8 cellular contexts compared by ENCODE assay signal in the genomic region with DNA sequence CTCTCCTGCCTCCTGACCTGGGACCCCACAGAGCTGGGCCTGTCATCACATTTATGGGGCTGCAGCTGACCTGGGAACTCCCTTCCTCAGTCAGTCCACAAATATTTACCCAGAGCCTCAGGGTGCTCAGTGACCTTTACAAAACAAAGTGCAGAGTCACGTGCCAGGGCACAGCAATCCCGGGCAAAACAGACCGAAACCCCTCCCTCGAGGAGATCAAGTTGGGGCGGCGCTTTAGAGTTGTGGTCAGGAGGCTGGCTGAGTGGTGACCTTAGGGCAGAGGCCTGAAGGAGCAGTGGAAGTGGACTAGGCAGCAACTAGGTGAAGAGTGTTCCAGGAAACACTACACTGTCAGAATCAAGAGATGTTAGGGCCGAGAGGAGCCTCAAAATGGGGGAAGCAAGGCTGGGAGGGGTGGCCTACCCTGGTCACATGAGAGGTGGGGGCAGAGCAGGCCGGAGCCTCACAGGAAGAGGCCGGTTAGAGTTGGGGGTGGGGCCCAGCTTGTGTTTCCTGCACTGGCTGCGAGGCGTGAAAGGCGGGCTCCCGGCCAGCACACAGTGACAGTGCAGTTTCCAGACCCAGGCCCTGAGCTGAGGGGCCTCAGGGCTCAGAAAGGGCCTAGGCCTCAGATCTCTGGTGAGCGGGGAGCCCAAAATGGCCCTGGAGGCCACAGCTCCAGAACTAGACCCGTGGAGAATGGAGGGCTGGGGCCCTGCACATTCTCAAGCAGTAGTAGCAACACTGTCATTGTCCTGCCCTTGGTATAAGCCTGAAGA. TPM values are rescaled to one million over a fixed set of nuclear protein-coding genes. Genes with fewer than 3 reads are reported as not detected.
DNase-seq lines count a peak whose midpoint lies in the region; FAIRE-seq and TF ChIP-seq lines count a peak whose summit lies in the region.

No MANE protein-coding gene starts in this region.

- TF ChIP-seq POLR2A in H54 (IDR thresholded peaks at IDR 0.05; ENCODE audit: low read depth, low read length), result no peak
- TF ChIP-seq POLR2A in suprapubic skin (IDR thresholded peaks at IDR 0.05), result peak; percentile 5 to 88

- H3K27ac ChIP-seq in neutrophil, result peak overlapping the region; percentile 97
- H3K27ac ChIP-seq in suprapubic skin, result peak overlapping the region; percentile 98

- peaks cover 40% of the 10 kb centered on the region for H3K4me1 Mint-ChIP-seq in activated naive CD4-positive, alpha-beta T cell treated with anti-CD3 and anti-CD28 coated beads for 36 hours (ENCODE audit: low read depth)

- no peaks in the 10 kb centered on the region for H3K9me3 Mint-ChIP-seq in activated naive CD4-positive, alpha-beta T cell treated with anti-CD3 and anti-CD28 coated beads for 36 hours

- H3K4me3 ChIP-seq in MG63, result peak overlapping the region; percentile 41
- H3K4me3 ChIP-seq in neutrophil (ENCODE audit: low read depth in 1 of 2, low read length in 1 of 2), result peak overlapping the region; percentile 93 to 95
- H3K4me3 ChIP-seq in suprapubic skin, result peak overlapping the region; percentile 91

- TF ChIP-seq CTCF in neutrophil (IDR thresholded peaks at IDR 0.05) (peak; percentile 36), suprapubic skin (IDR thresholded peaks at IDR 0.05) (no peak)

- H3K36me3 Mint-ChIP-seq in activated naive CD4-positive, alpha-beta T cell treated with anti-CD3 and anti-CD28 coated beads for 36 hours (ENCODE audit: low read depth), result peaks cover 33% of the 10 kb centered on the region

- CTCF ChIA-PET in activated naive CD4-positive, alpha-beta T cell treated with anti-CD3 and anti-CD28 coated beads for 36 hours (lab: Charles Lee), result interaction anchor here (0.8 to 16.8 kb wide), 9 partner anchors 14 to 153 kb away, joined by 3 to 359 read pairs (median 4); a partner anchor contains a TSS

- H3K4me1 ChIP-seq in neutrophil (ENCODE audit: control insufficient read depth in 1 of 2, insufficient read depth in 1 of 2, low read depth in 1 of 2, low read length in 1 of 2), result peaks cover 38 to 63% of the 10 kb centered on the region in 2 experiments
- peaks cover 68% of the 10 kb centered on the region for H3K4me1 ChIP-seq in suprapubic skin

- no peak for FAIRE-seq in H54 (lab: Jason Lieb, UNC)
- FAIRE-seq in frontal cortex (lab: Jason Lieb, UNC), result no peak

- DNase-seq in ELR (ENCODE audit: low read depth) (peak; percentile 99), H54 (ENCODE audit: insufficient read length, low spot score) (peak; percentile 61), MG63 (peak; percentile 99), SIG-M5 (lab: John Stamatoyannopoulos, UW) (peak; percentile 81), frontal cortex (ENCODE audit: low spot score in 2 of 2) (peak; percentile 74 to 77), suprapubic skin (ENCODE audit: low spot score in 2 of 2) (peak; percentile 99)
- peak; percentile 97 for DNase-seq in activated naive CD4-positive, alpha-beta T cell treated with anti-CD3 and anti-CD28 coated beads for 36 hours

- peaks cover 11% of the 10 kb centered on the region for H3K36me3 ChIP-seq in MG63
- H3K36me3 ChIP-seq in neutrophil, result peaks cover 11% of the 10 kb centered on the region
- peaks cover 2% of the 10 kb centered on the region for H3K36me3 ChIP-seq in suprapubic skin

- no peaks in the 10 kb centered on the region; the same call in 1 of the 2 replicates for H3K27me3 ChIP-seq in MG63
- no peaks in the 10 kb centered on the region for H3K27me3 ChIP-seq in neutrophil
- H3K27me3 ChIP-seq in suprapubic skin, result no peaks in the 10 kb centered on the region

- WGBS in suprapubic skin, result under 1% methylated on average over 14 of the region's 15 CpGs

- peaks cover 10% of the 10 kb centered on the region for H3K27me3 Mint-ChIP-seq in activated naive CD4-positive, alpha-beta T cell treated with anti-CD3 and anti-CD28 coated beads for 36 hours (ENCODE audit: low read depth)

- peak overlapping the region; percentile 100 for H3K4me3 Mint-ChIP-seq in activated naive CD4-positive, alpha-beta T cell treated with anti-CD3 and anti-CD28 coated beads for 36 hours

- peak overlapping the region; percentile 99 for H3K27ac Mint-ChIP-seq in activated naive CD4-positive, alpha-beta T cell treated with anti-CD3 and anti-CD28 coated beads for 36 hours

- H3K9me3 ChIP-seq in MG63 (peaks cover 3% of the 10 kb centered on the region; the same call in 1 of the 2 replicates), neutrophil (no peaks in the 10 kb centered on the region), suprapubic skin (no peaks in the 10 kb centered on the region)

- no peak for TF ChIP-seq EP300 in suprapubic skin (IDR thresholded peaks at IDR 0.05)

- intact Hi-C loops in activated naive CD4-positive, alpha-beta T cell treated with anti-CD3 and anti-CD28 coated beads for 36 hours (cut with micrococcal nuclease), result loop anchor here (1.0 to 5.0 kb wide), 5 partner anchors 8 to 562 kb away; a partner anchor contains a TSS

RNA-seq across cellular contexts. Expression of a gene that starts 3.7 kb away (rescaled TPM):
- total RNA-seq in MG63 (2014; rRNA removed; shearing (Covaris generic); ENCODE audit: low replicate concordance), result 4.8 and 7.7 TPM in 2 replicates
- 100 to 1,000 TPM; 693 to 750 TPM for total RNA-seq in activated naive CD4-positive, alpha-beta T cell treated with anti-CD3 and anti-CD28 coated beads for 36 hours
- total RNA-seq in frontal cortex (1.6 TPM), suprapubic skin (1,000 to 10,000 TPM in 1 of 4 donors, 100 to 1,000 TPM in 3; 336 to 2,041 (median 481) TPM)

RNA-seq across cellular contexts. Expression of a gene that starts 32.4 kb away (rescaled TPM):
- total RNA-seq in MG63 (2014; rRNA removed; shearing (Covaris generic); ENCODE audit: low replicate concordance), result 25.9 and 44.1 TPM in 2 replicates
- total RNA-seq in activated naive CD4-positive, alpha-beta T cell treated with anti-CD3 and anti-CD28 coated beads for 36 hours, result 10 to 100 TPM; 38.2 to 40.0 TPM
- total RNA-seq in frontal cortex (8.2 TPM), suprapubic skin (100 to 1,000 TPM in 1 of 4 donors, 10 to 100 TPM in 3; 56.2 to 107 (median 81.5) TPM)

RNA-seq across cellular contexts. Expression of a gene that starts 36.4 kb away (rescaled TPM):
- 1.9 TPM in 2 replicates for total RNA-seq in MG63 (2014; rRNA removed; shearing (Covaris generic); ENCODE audit: low replicate concordance)
- 10 to 100 TPM; 10.4 to 12.1 TPM for total RNA-seq in activated naive CD4-positive, alpha-beta T cell treated with anti-CD3 and anti-CD28 coated beads for 36 hours
- total RNA-seq in frontal cortex (0.41 TPM), suprapubic skin (1 to 10 TPM; 3.9 to 6.2 (median 4.7) TPM)

Comparison
In these comparisons a context has a peak if more than half of its experiments do, and no peak if none do; other contexts are left out.
1. Peak in every context shown above with its lines: DNase-seq, H3K4me3 ChIP-seq and H3K27ac ChIP-seq.
2. H3K4me3 ChIP-seq: peak in every context shown above with its lines; median percentile 94 in neutrophil; 91 in suprapubic skin; 41 in MG63.
3. RNA of a gene that starts 3.7 kb away (total RNA-seq): 693 to 750 TPM in activated naive CD4-positive, alpha-beta T cell treated with anti-CD3 and anti-CD28 coated beads for 36 hours and 336 to 2,041 TPM in suprapubic skin; 4.8 to 7.7 TPM in MG63 and 1.6 TPM in frontal cortex (single experiment); every median in the first group is over 10 times any median in the second.